In the genomic region with DNA sequence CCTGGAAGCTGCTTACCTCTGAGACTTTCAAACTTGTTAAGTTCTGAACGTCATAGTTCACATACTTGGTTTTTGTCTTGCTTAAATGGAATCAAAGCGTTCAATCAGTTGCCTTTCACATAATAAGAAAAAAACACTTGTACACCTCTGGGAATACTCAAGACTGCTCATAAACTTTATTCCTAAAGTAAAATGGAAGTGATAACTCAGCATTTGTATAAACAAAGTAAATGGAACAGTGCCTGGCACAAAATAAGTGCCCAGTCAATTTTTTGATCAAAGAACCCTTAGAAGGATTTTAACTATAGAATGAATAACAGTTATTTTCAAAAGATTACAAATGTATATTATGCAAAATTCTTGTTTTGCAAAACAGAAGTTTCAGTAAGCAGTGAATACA, we compare ENCODE assay signal across 1 cellular context.
TF ChIP-seq lines count a peak whose summit lies in the region.

No MANE protein-coding gene starts in this region.

TF ChIP-seq in liver, 16 proteins besides CTCF, POLR2A, EP300 and RAD21 (continued from another document):
- TF ChIP-seq, protein P1, sequence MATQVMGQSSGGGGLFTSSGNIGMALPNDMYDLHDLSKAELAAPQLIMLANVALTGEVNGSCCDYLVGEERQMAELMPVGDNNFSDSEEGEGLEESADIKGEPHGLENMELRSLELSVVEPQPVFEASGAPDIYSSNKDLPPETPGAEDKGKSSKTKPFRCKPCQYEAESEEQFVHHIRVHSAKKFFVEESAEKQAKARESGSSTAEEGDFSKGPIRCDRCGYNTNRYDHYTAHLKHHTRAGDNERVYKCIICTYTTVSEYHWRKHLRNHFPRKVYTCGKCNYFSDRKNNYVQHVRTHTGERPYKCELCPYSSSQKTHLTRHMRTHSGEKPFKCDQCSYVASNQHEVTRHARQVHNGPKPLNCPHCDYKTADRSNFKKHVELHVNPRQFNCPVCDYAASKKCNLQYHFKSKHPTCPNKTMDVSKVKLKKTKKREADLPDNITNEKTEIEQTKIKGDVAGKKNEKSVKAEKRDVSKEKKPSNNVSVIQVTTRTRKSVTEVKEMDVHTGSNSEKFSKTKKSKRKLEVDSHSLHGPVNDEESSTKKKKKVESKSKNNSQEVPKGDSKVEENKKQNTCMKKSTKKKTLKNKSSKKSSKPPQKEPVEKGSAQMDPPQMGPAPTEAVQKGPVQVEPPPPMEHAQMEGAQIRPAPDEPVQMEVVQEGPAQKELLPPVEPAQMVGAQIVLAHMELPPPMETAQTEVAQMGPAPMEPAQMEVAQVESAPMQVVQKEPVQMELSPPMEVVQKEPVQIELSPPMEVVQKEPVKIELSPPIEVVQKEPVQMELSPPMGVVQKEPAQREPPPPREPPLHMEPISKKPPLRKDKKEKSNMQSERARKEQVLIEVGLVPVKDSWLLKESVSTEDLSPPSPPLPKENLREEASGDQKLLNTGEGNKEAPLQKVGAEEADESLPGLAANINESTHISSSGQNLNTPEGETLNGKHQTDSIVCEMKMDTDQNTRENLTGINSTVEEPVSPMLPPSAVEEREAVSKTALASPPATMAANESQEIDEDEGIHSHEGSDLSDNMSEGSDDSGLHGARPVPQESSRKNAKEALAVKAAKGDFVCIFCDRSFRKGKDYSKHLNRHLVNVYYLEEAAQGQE (IDR thresholded peaks at IDR 0.05) = no peak
TF ChIP-seq in liver: peak in this region for 0.
